Comparison of ENCODE assay signal across 11 cellular contexts in genomic region chr1:39387452-39387851, GRCh38.
A peak's percentile ranks its signal among the peaks of the same experiment; 100 is the strongest.
DNase-seq lines count a peak whose midpoint lies in the region; ATAC-seq and TF ChIP-seq lines count a peak whose summit lies in the region.
"Had no signal": no experiment of that assay in that cellular context is flagged by ENCODE, and none has a peak within 500 bp of the region (broad histone marks: within the 10 kb centered on the region; RNA-seq: fewer than 3 reads in every experiment).

No MANE protein-coding gene starts in this region.

- no peaks in the 10 kb centered on the region for H3K27me3 Mint-ChIP-seq in T-helper 1 cell treated with Interleukin-12 subunit alpha and Interleukin-12 subunit beta and Interleukin-4 antibody, amounts not matched to agents 30 μg/mL and 1 μg/mL, for 36 hours (ENCODE audit: low read depth)
- H3K27me3 Mint-ChIP-seq: activated naive CD4-positive, alpha-beta T cell treated with anti-CD3 and anti-CD28 coated beads, Interleukin-2, amount 10 ng/mL, durations not matched to agents 7 days and 5 days had no signal

- DNase-seq in T-helper 1 cell (no peak), RWPE2 (ENCODE audit: low spot score) (peak; percentile 56), fibroblast of lung (ENCODE audit: low read depth in 2 of 2) (peak; percentile 80 to 90), NCI-H1417 treated with DMSO at 0.1 percent for 48 hours (lab: John Stamatoyannopoulos, UW) (no peak), globus pallidus (ENCODE audit: low spot score) (no peak)
- DNase-seq: activated naive CD4-positive, alpha-beta T cell treated with anti-CD3 and anti-CD28 coated beads, Interleukin-2, amount 10 ng/mL, durations not matched to agents 7 days and 5 days had no signal

- H3K4me2 ChIP-seq in fibroblast of lung (ENCODE audit: extremely low read depth, insufficient read depth, low read length) (peak overlapping the region; percentile 11), skeletal muscle satellite cell (ENCODE audit: low read length) (peak overlapping the region; percentile 36)

- peaks cover 49% of the 10 kb centered on the region for H3K36me3 Mint-ChIP-seq in T-helper 1 cell treated with Interleukin-12 subunit alpha and Interleukin-12 subunit beta and Interleukin-4 antibody, amounts not matched to agents 30 μg/mL and 1 μg/mL, for 36 hours (ENCODE audit: low read depth)

- no peak overlapping the region for H3K4me3 Mint-ChIP-seq in T-helper 1 cell treated with Interleukin-12 subunit alpha and Interleukin-12 subunit beta and Interleukin-4 antibody, amounts not matched to agents 30 μg/mL and 1 μg/mL, for 36 hours
- H3K4me3 Mint-ChIP-seq: activated naive CD4-positive, alpha-beta T cell treated with anti-CD3 and anti-CD28 coated beads, Interleukin-2, amount 10 ng/mL, durations not matched to agents 7 days and 5 days; nephron had no signal

- H3K4me1 Mint-ChIP-seq in T-helper 1 cell treated with Interleukin-12 subunit alpha and Interleukin-12 subunit beta and Interleukin-4 antibody, amounts not matched to agents 30 μg/mL and 1 μg/mL, for 36 hours (ENCODE audit: low read depth), result peaks cover 23% of the 10 kb centered on the region

- H3K36me3 ChIP-seq in RWPE2 (ENCODE audit: low read depth) (peaks cover 69% of the 10 kb centered on the region), fibroblast of lung (ENCODE audit: control insufficient read depth, insufficient read depth, low read length) (peaks cover 7% of the 10 kb centered on the region), skeletal muscle satellite cell (ENCODE audit: insufficient read depth, low read length) (peaks cover 56% of the 10 kb centered on the region)

- H3K9me3 ChIP-seq in RWPE2 (ENCODE audit: severe bottlenecking), result no peaks in the 10 kb centered on the region
- H3K9me3 ChIP-seq in fibroblast of lung (ENCODE audit: control insufficient read depth, insufficient read depth, low read depth, low read length), result no peaks in the 10 kb centered on the region
- H3K9me3 ChIP-seq in skeletal muscle satellite cell (replicated peaks; ENCODE audit: low read length), result no peaks in the 10 kb centered on the region
- H3K9me3 ChIP-seq: vagina had no signal

- H4K20me1 ChIP-seq in fibroblast of lung (ENCODE audit: control insufficient read depth, extremely low read depth, insufficient read depth, low read length), result no peaks in the 10 kb centered on the region

- H3K27ac ChIP-seq in RWPE2 (ENCODE audit: poor library complexity, severe bottlenecking), result peak overlapping the region; percentile 60
- peak overlapping the region; percentile 55 for H3K27ac ChIP-seq in fibroblast of lung (ENCODE audit: insufficient read depth, low read length)
- H3K27ac ChIP-seq: vagina had no signal

- H3K9ac ChIP-seq in fibroblast of lung (ENCODE audit: insufficient read depth, low read length), result no peak overlapping the region
- H3K9ac ChIP-seq in skeletal muscle satellite cell (ENCODE audit: low read depth, low read length), result no peak overlapping the region

- no peak overlapping the region for H2AFZ ChIP-seq in fibroblast of lung (ENCODE audit: low read length)

- H3K27me3 ChIP-seq in RWPE2 (ENCODE audit: insufficient read depth, poor library complexity, severe bottlenecking), result no peaks in the 10 kb centered on the region
- no peaks in the 10 kb centered on the region for H3K27me3 ChIP-seq in fibroblast of lung (ENCODE audit: control insufficient read depth, insufficient read depth, low read length)
- no peaks in the 10 kb centered on the region for H3K27me3 ChIP-seq in skeletal muscle satellite cell (ENCODE audit: control insufficient read depth, insufficient read depth, low read length)
- H3K27me3 ChIP-seq: vagina had no signal

- peaks cover 32% of the 10 kb centered on the region for H3K79me2 ChIP-seq in fibroblast of lung (ENCODE audit: control insufficient read depth, insufficient read depth, low read length)

- TF ChIP-seq CTCF in RWPE2 (IDR thresholded peaks at IDR 0.05; ENCODE audit: poor library complexity, severe bottlenecking) (peak; percentile 53), fibroblast of lung (conservative IDR thresholded peaks at IDR 0.05 in 1 of 2, IDR thresholded peaks at IDR 0.05 in 1 of 2; ENCODE audit: low read depth in 1 of 2, low read length in 2 of 2) (peak; percentile 20 to 38)

- no peak overlapping the region for H3K4me3 ChIP-seq in RWPE2 (ENCODE audit: severe bottlenecking)
- H3K4me3 ChIP-seq in fibroblast of lung (replicated peaks in 1 of 4; ENCODE audit: control extremely low read depth in 1 of 4, insufficient read depth in 1 of 4, low read depth in 3 of 4, low read length in 4 of 4), result no peak overlapping the region
- H3K4me3 ChIP-seq in skeletal muscle satellite cell (ENCODE audit: low read length), result no peak overlapping the region
- H3K4me3 ChIP-seq: vagina had no signal

- ATAC-seq in RWPE2 (ENCODE audit: low read depth), result peak; percentile 88
- ATAC-seq in HG03175 (IDR thresholded peaks at IDR 0.05; ENCODE audit: unreplicated experiment), result no peak

- H3K4me1 ChIP-seq in RWPE2 (ENCODE audit: insufficient read depth, poor library complexity, severe bottlenecking) (peaks cover 22% of the 10 kb centered on the region), fibroblast of lung (ENCODE audit: control insufficient read depth, extremely low read depth, insufficient read depth, low read length) (peaks cover 32% of the 10 kb centered on the region), skeletal muscle satellite cell (ENCODE audit: control insufficient read depth, insufficient read depth, low read length) (peaks cover 30% of the 10 kb centered on the region)

- peak overlapping the region; percentile 46 for H3K27ac Mint-ChIP-seq in T-helper 1 cell treated with Interleukin-12 subunit alpha and Interleukin-12 subunit beta and Interleukin-4 antibody, amounts not matched to agents 30 μg/mL and 1 μg/mL, for 36 hours
- H3K27ac Mint-ChIP-seq: activated naive CD4-positive, alpha-beta T cell treated with anti-CD3 and anti-CD28 coated beads, Interleukin-2, amount 10 ng/mL, durations not matched to agents 7 days and 5 days; nephron had no signal

- no peaks in the 10 kb centered on the region for H3K9me3 Mint-ChIP-seq in T-helper 1 cell treated with Interleukin-12 subunit alpha and Interleukin-12 subunit beta and Interleukin-4 antibody, amounts not matched to agents 30 μg/mL and 1 μg/mL, for 36 hours
- H3K9me3 Mint-ChIP-seq: activated naive CD4-positive, alpha-beta T cell treated with anti-CD3 and anti-CD28 coated beads, Interleukin-2, amount 10 ng/mL, durations not matched to agents 7 days and 5 days; nephron had no signal

Comparison
In these comparisons a context has a peak if more than half of its experiments do, and no peak if none do; other contexts are left out.
1. DNase-seq: peak in RWPE2 (single experiment) and fibroblast of lung (2 of 2); none in T-helper 1 cell (0 of 5), NCI-H1417 treated with DMSO at 0.1 percent for 48 hours (single experiment) and globus pallidus (single experiment).